18 cellular contexts compared by ENCODE assay signal in the genomic region with DNA sequence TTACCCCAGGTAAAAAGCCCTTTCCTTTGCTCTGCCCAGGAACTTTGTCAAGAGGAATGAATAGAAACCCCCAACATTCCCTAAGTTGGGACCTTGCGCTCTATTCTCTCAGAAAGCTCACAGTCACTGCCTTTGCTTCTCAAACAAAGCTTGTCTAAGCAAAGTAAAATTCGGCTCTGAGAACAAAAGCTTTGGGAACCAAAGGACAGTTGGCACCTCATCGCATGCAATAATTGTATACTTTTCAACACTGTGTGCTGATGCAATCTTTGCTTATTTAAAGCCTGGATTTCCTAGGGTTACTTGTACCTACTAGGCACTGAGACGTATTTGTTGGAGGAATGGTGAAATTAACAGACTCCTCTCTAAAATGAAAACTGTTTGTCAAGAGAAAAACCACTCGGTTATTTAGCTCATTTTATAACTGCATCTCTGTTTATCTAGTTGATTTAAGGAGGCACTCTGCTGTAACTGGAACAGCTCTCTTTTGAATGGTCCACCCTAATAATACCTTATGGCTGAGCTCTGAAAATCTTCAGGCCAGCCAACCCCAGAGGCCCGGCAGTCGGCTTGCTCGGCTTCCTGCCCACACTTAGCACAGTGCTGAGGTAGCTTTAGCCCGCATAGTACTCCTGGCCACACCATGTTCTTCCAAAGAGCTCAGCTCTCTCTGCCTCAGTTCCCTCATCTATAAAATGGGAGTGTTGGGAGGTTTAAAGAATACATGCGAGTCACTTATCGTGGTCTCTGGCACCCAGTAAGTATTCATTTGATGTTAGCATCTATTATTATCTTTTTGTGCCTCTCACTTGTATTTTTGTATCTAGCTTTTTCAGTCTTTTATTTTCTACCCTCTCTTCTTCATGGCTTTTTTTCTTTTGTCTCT.
DNase-seq lines count a peak whose midpoint lies in the region; ATAC-seq lines count a peak whose summit lies in the region.
"Had no signal": no experiment of that assay in that cellular context is flagged by ENCODE, and none has a peak within 500 bp of the region (broad histone marks: within the 10 kb centered on the region; RNA-seq: fewer than 3 reads in every experiment).

No MANE protein-coding gene starts in this region.

- H3K27me3 ChIP-seq in iPS-20b (ENCODE audit: insufficient read depth, low read length), result no peaks in the 10 kb centered on the region
- H3K27me3 ChIP-seq: heart left ventricle had no signal

- intact Hi-C loops in activated T-helper 1 cell treated with anti-CD3 and anti-CD28 coated beads, Interleukin-12 subunit alpha, Interleukin-12 subunit beta, Interleukin-2, Interleukin-4 antibody, amounts not matched to agents 30 ng/mL and 10 ng/mL and 1 ng/mL, durations not matched to agents 14 hours and 24 hours and 36 hours (cut with micrococcal nuclease), result no loop called here

- no peaks in the 10 kb centered on the region for H3K36me3 ChIP-seq in iPS-20b (ENCODE audit: insufficient read depth, low read depth, low read length)
- H3K36me3 ChIP-seq: heart left ventricle had no signal

- H3K36me3 Mint-ChIP-seq in activated T-helper 1 cell treated with anti-CD3 and anti-CD28 coated beads, Interleukin-12 subunit alpha, Interleukin-12 subunit beta, Interleukin-2, Interleukin-4 antibody, amounts not matched to agents 30 ng/mL and 10 ng/mL and 1 ng/mL, durations not matched to agents 14 hours and 24 hours and 36 hours (ENCODE audit: low read depth), result no peaks in the 10 kb centered on the region
- H3K36me3 Mint-ChIP-seq: activated naive CD4-positive, alpha-beta T cell treated with anti-CD3 and anti-CD28 coated beads, Interleukin-2, amount 10 ng/mL, durations not matched to agents 7 days and 5 days; naive thymus-derived CD4-positive, alpha-beta T cell had no signal

- no peak overlapping the region for H3K4me3 ChIP-seq in iPS-20b (ENCODE audit: low read length)

- no peaks in the 10 kb centered on the region for H3K9me3 Mint-ChIP-seq in activated T-helper 1 cell treated with anti-CD3 and anti-CD28 coated beads, Interleukin-12 subunit alpha, Interleukin-12 subunit beta, Interleukin-2, Interleukin-4 antibody, amounts not matched to agents 30 ng/mL and 10 ng/mL and 1 ng/mL, durations not matched to agents 14 hours and 24 hours and 36 hours
- H3K9me3 Mint-ChIP-seq: activated naive CD4-positive, alpha-beta T cell treated with anti-CD3 and anti-CD28 coated beads, Interleukin-2, amount 10 ng/mL, durations not matched to agents 7 days and 5 days; central memory CD8-positive, alpha-beta T cell had no signal

- H3K4me1 ChIP-seq in iPS-20b (ENCODE audit: insufficient read depth, low read length), result peaks cover 4% of the 10 kb centered on the region; the same call in 1 of the 2 replicates

- peaks cover 5% of the 10 kb centered on the region for H3K27me3 Mint-ChIP-seq in activated T-helper 1 cell treated with anti-CD3 and anti-CD28 coated beads, Interleukin-12 subunit alpha, Interleukin-12 subunit beta, Interleukin-2, Interleukin-4 antibody, amounts not matched to agents 30 ng/mL and 10 ng/mL and 1 ng/mL, durations not matched to agents 14 hours and 24 hours and 36 hours (ENCODE audit: insufficient read depth)
- H3K27me3 Mint-ChIP-seq: central memory CD8-positive, alpha-beta T cell had no signal

- 0 out of 2 replicates have a peak overlapping the region, but pooled peaks have one; percentile 12 for H3K9ac ChIP-seq in iPS-20b (ENCODE audit: low read depth, low read length)

- no peaks in the 10 kb centered on the region for H3K9me3 ChIP-seq in iPS-20b (ENCODE audit: insufficient read depth, low read depth, low read length)
- H3K9me3 ChIP-seq: heart left ventricle had no signal

- ATAC-seq in GM21717 (IDR thresholded peaks at IDR 0.05; ENCODE audit: unreplicated experiment), result no peak
- ATAC-seq: naive thymus-derived CD4-positive, alpha-beta T cell; Panc1 had no signal

- no peak overlapping the region for H3K27ac Mint-ChIP-seq in activated T-helper 1 cell treated with anti-CD3 and anti-CD28 coated beads, Interleukin-12 subunit alpha, Interleukin-12 subunit beta, Interleukin-2, Interleukin-4 antibody, amounts not matched to agents 30 ng/mL and 10 ng/mL and 1 ng/mL, durations not matched to agents 14 hours and 24 hours and 36 hours
- H3K27ac Mint-ChIP-seq: activated naive CD4-positive, alpha-beta T cell treated with anti-CD3 and anti-CD28 coated beads, Interleukin-2, amount 10 ng/mL, durations not matched to agents 7 days and 5 days; naive thymus-derived CD4-positive, alpha-beta T cell had no signal

- no peak overlapping the region for H3K4me3 Mint-ChIP-seq in activated T-helper 1 cell treated with anti-CD3 and anti-CD28 coated beads, Interleukin-12 subunit alpha, Interleukin-12 subunit beta, Interleukin-2, Interleukin-4 antibody, amounts not matched to agents 30 ng/mL and 10 ng/mL and 1 ng/mL, durations not matched to agents 14 hours and 24 hours and 36 hours
- H3K4me3 Mint-ChIP-seq: activated naive CD4-positive, alpha-beta T cell treated with anti-CD3 and anti-CD28 coated beads, Interleukin-2, amount 10 ng/mL, durations not matched to agents 7 days and 5 days; central memory CD8-positive, alpha-beta T cell; naive thymus-derived CD4-positive, alpha-beta T cell had no signal

- H3K4me1 Mint-ChIP-seq in activated T-helper 1 cell treated with anti-CD3 and anti-CD28 coated beads, Interleukin-12 subunit alpha, Interleukin-12 subunit beta, Interleukin-2, Interleukin-4 antibody, amounts not matched to agents 30 ng/mL and 10 ng/mL and 1 ng/mL, durations not matched to agents 14 hours and 24 hours and 36 hours (ENCODE audit: low read depth), result no peaks in the 10 kb centered on the region
- H3K4me1 Mint-ChIP-seq: activated naive CD4-positive, alpha-beta T cell treated with anti-CD3 and anti-CD28 coated beads, Interleukin-2, amount 10 ng/mL, durations not matched to agents 7 days and 5 days had no signal

- DNase-seq in NCI-H345 (lab: John Stamatoyannopoulos, UW) (peak; percentile 30), NCI-H345 treated with DMSO at 0.1 percent for 48 hours (lab: John Stamatoyannopoulos, UW; ENCODE audit: unreplicated experiment) (no peak), amniotic epithelial cell (ENCODE audit: low read depth) (peak; percentile 15), substantia nigra (lab: John Stamatoyannopoulos, UW) (peak in 7 of 49 donors; percentile 5 to 40 (median 34)), MV-4-11 (lab: John Stamatoyannopoulos, UW) (no peak)
- DNase-seq in activated T-helper 1 cell treated with anti-CD3 and anti-CD28 coated beads, Interleukin-12 subunit alpha, Interleukin-12 subunit beta, Interleukin-2, Interleukin-4 antibody, amounts not matched to agents 30 ng/mL and 10 ng/mL and 1 ng/mL, durations not matched to agents 14 hours and 24 hours and 36 hours (ENCODE audit: low spot score), result no peak
- DNase-seq: activated naive CD4-positive, alpha-beta T cell treated with anti-CD3 and anti-CD28 coated beads, Interleukin-2, amount 10 ng/mL, durations not matched to agents 7 days and 5 days; IMR-90; naive thymus-derived CD4-positive, alpha-beta T cell; NCI-H1048; NCI-H510A treated with DMSO at 0.1 percent for 48 hours; stimulated activated CD8-positive, alpha-beta memory T cell treated with anti-CD3 and anti-CD28 coated beads, Interleukin-4, amount 100 ng/mL, for 48 hours; T-helper 1 cell had no signal

- no peak overlapping the region for H3K27ac ChIP-seq in iPS-20b (ENCODE audit: low read length)
- peak overlapping the region; percentile 98 for H3K27ac ChIP-seq in substantia nigra (ENCODE audit: low read depth, low read length, poor library complexity, severe bottlenecking)

Comparison
In these comparisons a context has a peak if more than half of its experiments do, and no peak if none do; other contexts are left out.
1. DNase-seq: peak in NCI-H345 (single experiment) and amniotic epithelial cell (single experiment); none in NCI-H345 treated with DMSO at 0.1 percent for 48 hours (single experiment), activated T-helper 1 cell treated with anti-CD3 and anti-CD28 coated beads, Interleukin-12 subunit alpha, Interleukin-12 subunit beta, Interleukin-2, Interleukin-4 antibody, amounts not matched to agents 30 ng/mL and 10 ng/mL and 1 ng/mL, durations not matched to agents 14 hours and 24 hours and 36 hours (single experiment) and MV-4-11 (single experiment).